In genomic region chr12:9449657-9450126, GRCh38 we compare ENCODE assay signal across 8 cellular contexts.
A peak's percentile ranks its signal among the peaks of the same experiment; 100 is the strongest.
DNase-seq lines count a peak whose midpoint lies in the region; ATAC-seq and TF ChIP-seq lines count a peak whose summit lies in the region.
"Not testable (repeated sequence)": the region's sequence is repeated elsewhere in the genome, so short reads cannot be mapped to it uniquely, and the experiment has no call there.

No MANE protein-coding gene starts in this region.

- H3K4me3 Mint-ChIP-seq in CD8-positive, alpha-beta T cell = peak overlapping the region; percentile 93
- peak overlapping the region; percentile 96 for H3K4me3 Mint-ChIP-seq in activated CD8-positive, alpha-beta T cell treated with anti-CD3 and anti-CD28 coated beads for 36 hours
- H3K4me3 Mint-ChIP-seq in brain (peak overlapping the region; percentile 96 to 99 (median 97)), immature natural killer cell (peak overlapping the region; percentile 77 to 99 (median 97))

- not testable (repeated sequence) for H3K27me3 ChIP-seq in CD8-positive, alpha-beta T cell (ENCODE audit: insufficient read depth, low read length); HCT116 (ENCODE audit: insufficient read depth, low read length); rectal smooth muscle tissue (ENCODE audit: control insufficient read depth, insufficient read depth, low read length)

- DNase-seq in CD8-positive, alpha-beta T cell; SK-N-MC (ENCODE audit: low read depth, low spot score): not testable (repeated sequence)
- DNase-seq in HCT116 (ENCODE audit: low read depth, low spot score) = peak; percentile 4
- DNase-seq in NAMALWA (ENCODE audit: low spot score) = peak; percentile 34
- peak; percentile 33 for DNase-seq in activated CD8-positive, alpha-beta T cell treated with anti-CD3 and anti-CD28 coated beads for 36 hours
- peak in 2 of 3 donors; percentile 12 to 21 for DNase-seq in immature natural killer cell

- peak overlapping the region; percentile 41 for H3K4me3 ChIP-seq in CD8-positive, alpha-beta T cell (ENCODE audit: low read depth, low read length)
- peak overlapping the region; percentile 57 to 64; a peak in 1 of 4 replicates for H3K4me3 ChIP-seq in HCT116 (replicated peaks in 1 of 2; ENCODE audit: low read depth in 1 of 2, low read length in 2 of 2)
- peak overlapping the region; percentile 85 for H3K4me3 ChIP-seq in SK-N-MC
- H3K4me3 ChIP-seq in rectal smooth muscle tissue (ENCODE audit: low read length) = peak overlapping the region; percentile 3

- BruUV-seq in HCT116 (replicated peaks; lab: Mats Ljungman, UMichigan) = not testable (repeated sequence)

- H3K9me3 ChIP-seq in CD8-positive, alpha-beta T cell (ENCODE audit: low read length); HCT116 (ENCODE audit: control insufficient read depth in 1 of 2, insufficient read depth in 1 of 2, low read depth in 1 of 2, low read length in 2 of 2); SK-N-MC (ENCODE audit: low read depth, low read length): not testable (repeated sequence)

- intact Hi-C loops in CD8-positive, alpha-beta T cell (cut with DNase I, micrococcal nuclease) = loop anchor here in 1 of 2 experiments (5.0 kb wide), 1 partner anchor 258 kb away; no protein-coding TSS in a partner anchor
- intact Hi-C loops in HCT116 (cut with micrococcal nuclease); activated CD8-positive, alpha-beta T cell treated with anti-CD3 and anti-CD28 coated beads for 36 hours (cut with micrococcal nuclease): not testable (repeated sequence)

- H3K4me1 ChIP-seq in CD8-positive, alpha-beta T cell (ENCODE audit: insufficient read depth, low read length); HCT116 (ENCODE audit: control insufficient read depth in 1 of 2, insufficient read depth in 2 of 2, low read length in 2 of 2); rectal smooth muscle tissue (ENCODE audit: control insufficient read depth, insufficient read depth, low read length): not testable (repeated sequence)

- TF ChIP-seq CTCF in CD8-positive, alpha-beta T cell (IDR thresholded peaks at IDR 0.05); HCT116 (IDR thresholded peaks at IDR 0.05 in 2 of 3, conservative IDR thresholded peaks at IDR 0.05 in 1 of 3; ENCODE audit: borderline replicate concordance in 1 of 3, insufficient read depth in 1 of 3, low read depth in 2 of 3, low read length in 2 of 3); activated CD8-positive, alpha-beta T cell treated with anti-CD3 and anti-CD28 coated beads for 36 hours (IDR thresholded peaks at IDR 0.05); brain (conservative IDR thresholded peaks at IDR 0.05): not testable (repeated sequence)

- ATAC-seq in CD8-positive, alpha-beta T cell; HCT116; activated CD8-positive, alpha-beta T cell treated with anti-CD3 and anti-CD28 coated beads for 36 hours: not testable (repeated sequence)

- not testable (repeated sequence) for TF ChIP-seq POLR2A in HCT116 (IDR thresholded peaks at IDR 0.05; ENCODE audit: borderline replicate concordance, extremely low read depth, insufficient read depth, insufficient read length)

- H3K4me2 ChIP-seq in HCT116 (ENCODE audit: low read length) = peak overlapping the region; percentile 82

- not testable (repeated sequence) for H3K36me3 ChIP-seq in CD8-positive, alpha-beta T cell (ENCODE audit: insufficient read depth, low read length); HCT116 (ENCODE audit: control insufficient read depth in 1 of 2, insufficient read depth in 2 of 2, low read length in 2 of 2); SK-N-MC (ENCODE audit: insufficient read depth, low read length); rectal smooth muscle tissue (ENCODE audit: control insufficient read depth, insufficient read depth, low read length)

- not testable (repeated sequence) for H3K9me3 Mint-ChIP-seq in CD8-positive, alpha-beta T cell; activated CD8-positive, alpha-beta T cell treated with anti-CD3 and anti-CD28 coated beads for 36 hours; brain; immature natural killer cell

- not testable (repeated sequence) for H3K27ac ChIP-seq in CD8-positive, alpha-beta T cell (ENCODE audit: low read depth, low read length); HCT116 (ENCODE audit: low read depth, low read length); SK-N-MC; rectal smooth muscle tissue (ENCODE audit: low read depth, low read length)

- not testable (repeated sequence) for H3K36me3 Mint-ChIP-seq in CD8-positive, alpha-beta T cell; activated CD8-positive, alpha-beta T cell treated with anti-CD3 and anti-CD28 coated beads for 36 hours (ENCODE audit: low read depth); brain; immature natural killer cell

- RAD21 ChIA-PET in HCT116 (lab: Charles Lee; ENCODE audit: low non-redundant PET in 1 of 2, low total read pairs in 2 of 2, uncharacterized antibody in 2 of 2, unreplicated experiment in 2 of 2) = not testable (repeated sequence)

- H4K20me1 ChIP-seq in HCT116 (ENCODE audit: insufficient read depth) = not testable (repeated sequence)

- H3K9me2 ChIP-seq in HCT116 (ENCODE audit: insufficient read depth) = not testable (repeated sequence)

- H3K9ac ChIP-seq in HCT116 (ENCODE audit: low read length); SK-N-MC (ENCODE audit: insufficient read length); rectal smooth muscle tissue (ENCODE audit: low read length): not testable (repeated sequence)

- peak overlapping the region; percentile 63 for H3K27ac Mint-ChIP-seq in CD8-positive, alpha-beta T cell
- not testable (repeated sequence) for H3K27ac Mint-ChIP-seq in activated CD8-positive, alpha-beta T cell treated with anti-CD3 and anti-CD28 coated beads for 36 hours
- H3K27ac Mint-ChIP-seq in brain = peak overlapping the region in 1 of 5 experiments; percentile 63
- peak overlapping the region in 1 of 6 donors; percentile 42 for H3K27ac Mint-ChIP-seq in immature natural killer cell

- H2AFZ ChIP-seq in HCT116 (ENCODE audit: low read depth, low read length, poor library complexity, severe bottlenecking) = not testable (repeated sequence)

- POLR2A ChIA-PET in CD8-positive, alpha-beta T cell (lab: Charles Lee) = interaction anchor here (1.0 kb wide), 1 partner anchor 110 kb away, joined by 3 read pairs; no protein-coding TSS in a partner anchor
- POLR2A ChIA-PET in HCT116 (lab: Charles Lee); activated CD8-positive, alpha-beta T cell treated with anti-CD3 and anti-CD28 coated beads for 36 hours (lab: Charles Lee): not testable (repeated sequence)

- CTCF ChIA-PET in CD8-positive, alpha-beta T cell (lab: Charles Lee) = interaction anchor here (0.8 to 1.5 kb wide), 3 partner anchors 117 to 258 kb away, joined by 3 read pairs; no protein-coding TSS in a partner anchor
- CTCF ChIA-PET in HCT116 (lab: Charles Lee) = interaction anchor here (1.0 kb wide), 1 partner anchor 20 kb away, joined by 3 read pairs; no protein-coding TSS in a partner anchor
- CTCF ChIA-PET in activated CD8-positive, alpha-beta T cell treated with anti-CD3 and anti-CD28 coated beads for 36 hours (lab: Charles Lee) = interaction anchor here (0.7 to 1.6 kb wide), 2 partner anchors 19 to 258 kb away, joined by 3 to 4 read pairs; no protein-coding TSS in a partner anchor

- peaks cover 18% of the 10 kb centered on the region for H3K4me1 Mint-ChIP-seq in CD8-positive, alpha-beta T cell (ENCODE audit: low read depth)
- peaks cover 14% of the 10 kb centered on the region for H3K4me1 Mint-ChIP-seq in activated CD8-positive, alpha-beta T cell treated with anti-CD3 and anti-CD28 coated beads for 36 hours (ENCODE audit: low read depth)
- H3K4me1 Mint-ChIP-seq in brain (peaks cover 24% of the 10 kb centered on the region), immature natural killer cell (peaks cover 25 to 29% of the 10 kb centered on the region in 2 donors)

- not testable (repeated sequence) for H3K79me2 ChIP-seq in HCT116 (ENCODE audit: insufficient read depth, low read length)

- TF ChIP-seq RAD21 in HCT116 (IDR thresholded peaks at IDR 0.05; ENCODE audit: low read depth) = not testable (repeated sequence)

- H3K27me3 Mint-ChIP-seq in CD8-positive, alpha-beta T cell (ENCODE audit: low read depth); activated CD8-positive, alpha-beta T cell treated with anti-CD3 and anti-CD28 coated beads for 36 hours; immature natural killer cell (ENCODE audit: low read depth in 3 of 3): not testable (repeated sequence)
- peaks cover 13% of the 10 kb centered on the region for H3K27me3 Mint-ChIP-seq in brain

Comparison
In these comparisons a context has a peak if more than half of its experiments do, and no peak if none do; other contexts are left out.
1. H3K4me3 ChIP-seq: peak in every context shown above with its lines; median percentile 85 in SK-N-MC; 60 in HCT116; 41 in CD8-positive, alpha-beta T cell; 3 in rectal smooth muscle tissue.